ENCODE assay signal across 1 cellular context in the genomic region with DNA sequence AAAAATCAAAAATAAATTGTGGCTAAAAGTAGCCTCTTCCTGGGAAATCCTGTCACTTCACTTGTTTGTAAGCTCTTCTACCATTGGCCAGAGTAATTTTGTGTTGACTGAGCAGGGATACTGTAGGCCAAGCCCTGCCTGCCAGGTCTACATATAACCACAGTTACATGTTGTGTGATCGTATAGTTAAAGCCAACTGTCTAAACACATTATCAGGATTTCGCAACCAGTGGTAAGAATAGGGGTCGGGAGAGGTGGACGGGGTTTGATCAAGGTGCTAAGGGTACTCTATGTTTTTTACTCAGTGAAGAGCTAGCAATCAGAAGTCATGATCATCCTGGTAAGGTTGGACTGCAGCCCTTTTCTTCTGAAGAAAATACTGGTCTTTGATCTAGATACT.
TF ChIP-seq lines count a peak whose summit lies in the region.

No MANE protein-coding gene starts in this region.

TF ChIP-seq in GM12878, 131 proteins besides CTCF, POLR2A, EP300 and RAD21:
- no peak for TF ChIP-seq ASH2L (IDR thresholded peaks at IDR 0.05; ENCODE audit: borderline replicate concordance, low read depth)
- no peak for TF ChIP-seq BRCA1 (IDR thresholded peaks at IDR 0.05; ENCODE audit: low read depth, low read length)
- no peak for TF ChIP-seq SMARCA5 (IDR thresholded peaks at IDR 0.05)
- no peak for TF ChIP-seq KAT2A (conservative IDR thresholded peaks at IDR 0.05; ENCODE audit: control insufficient read depth, low read depth, low read length)
- TF ChIP-seq YY1 (IDR thresholded peaks at IDR 0.05; ENCODE audit: low read depth, low read length): no peak
- TF ChIP-seq, protein P1, sequence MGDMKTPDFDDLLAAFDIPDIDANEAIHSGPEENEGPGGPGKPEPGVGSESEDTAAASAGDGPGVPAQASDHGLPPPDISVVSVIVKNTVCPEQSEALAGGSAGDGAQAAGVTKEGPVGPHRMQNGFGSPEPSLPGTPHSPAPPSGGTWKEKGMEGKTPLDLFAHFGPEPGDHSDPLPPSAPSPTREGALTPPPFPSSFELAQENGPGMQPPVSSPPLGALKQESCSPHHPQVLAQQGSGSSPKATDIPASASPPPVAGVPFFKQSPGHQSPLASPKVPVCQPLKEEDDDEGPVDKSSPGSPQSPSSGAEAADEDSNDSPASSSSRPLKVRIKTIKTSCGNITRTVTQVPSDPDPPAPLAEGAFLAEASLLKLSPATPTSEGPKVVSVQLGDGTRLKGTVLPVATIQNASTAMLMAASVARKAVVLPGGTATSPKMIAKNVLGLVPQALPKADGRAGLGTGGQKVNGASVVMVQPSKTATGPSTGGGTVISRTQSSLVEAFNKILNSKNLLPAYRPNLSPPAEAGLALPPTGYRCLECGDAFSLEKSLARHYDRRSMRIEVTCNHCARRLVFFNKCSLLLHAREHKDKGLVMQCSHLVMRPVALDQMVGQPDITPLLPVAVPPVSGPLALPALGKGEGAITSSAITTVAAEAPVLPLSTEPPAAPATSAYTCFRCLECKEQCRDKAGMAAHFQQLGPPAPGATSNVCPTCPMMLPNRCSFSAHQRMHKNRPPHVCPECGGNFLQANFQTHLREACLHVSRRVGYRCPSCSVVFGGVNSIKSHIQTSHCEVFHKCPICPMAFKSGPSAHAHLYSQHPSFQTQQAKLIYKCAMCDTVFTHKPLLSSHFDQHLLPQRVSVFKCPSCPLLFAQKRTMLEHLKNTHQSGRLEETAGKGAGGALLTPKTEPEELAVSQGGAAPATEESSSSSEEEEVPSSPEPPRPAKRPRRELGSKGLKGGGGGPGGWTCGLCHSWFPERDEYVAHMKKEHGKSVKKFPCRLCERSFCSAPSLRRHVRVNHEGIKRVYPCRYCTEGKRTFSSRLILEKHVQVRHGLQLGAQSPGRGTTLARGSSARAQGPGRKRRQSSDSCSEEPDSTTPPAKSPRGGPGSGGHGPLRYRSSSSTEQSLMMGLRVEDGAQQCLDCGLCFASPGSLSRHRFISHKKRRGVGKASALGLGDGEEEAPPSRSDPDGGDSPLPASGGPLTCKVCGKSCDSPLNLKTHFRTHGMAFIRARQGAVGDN (IDR thresholded peaks at IDR 0.05): no peak
- TF ChIP-seq, protein P2, sequence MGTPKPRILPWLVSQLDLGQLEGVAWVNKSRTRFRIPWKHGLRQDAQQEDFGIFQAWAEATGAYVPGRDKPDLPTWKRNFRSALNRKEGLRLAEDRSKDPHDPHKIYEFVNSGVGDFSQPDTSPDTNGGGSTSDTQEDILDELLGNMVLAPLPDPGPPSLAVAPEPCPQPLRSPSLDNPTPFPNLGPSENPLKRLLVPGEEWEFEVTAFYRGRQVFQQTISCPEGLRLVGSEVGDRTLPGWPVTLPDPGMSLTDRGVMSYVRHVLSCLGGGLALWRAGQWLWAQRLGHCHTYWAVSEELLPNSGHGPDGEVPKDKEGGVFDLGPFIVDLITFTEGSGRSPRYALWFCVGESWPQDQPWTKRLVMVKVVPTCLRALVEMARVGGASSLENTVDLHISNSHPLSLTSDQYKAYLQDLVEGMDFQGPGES (IDR thresholded peaks at IDR 0.05): no peak
- no peak for TF ChIP-seq SMC3 (IDR thresholded peaks at IDR 0.05; ENCODE audit: borderline replicate concordance, low read length)
- TF ChIP-seq NFIC (IDR thresholded peaks at IDR 0.05; ENCODE audit: low read depth, low read length): no peak
- TF ChIP-seq, protein P3, sequence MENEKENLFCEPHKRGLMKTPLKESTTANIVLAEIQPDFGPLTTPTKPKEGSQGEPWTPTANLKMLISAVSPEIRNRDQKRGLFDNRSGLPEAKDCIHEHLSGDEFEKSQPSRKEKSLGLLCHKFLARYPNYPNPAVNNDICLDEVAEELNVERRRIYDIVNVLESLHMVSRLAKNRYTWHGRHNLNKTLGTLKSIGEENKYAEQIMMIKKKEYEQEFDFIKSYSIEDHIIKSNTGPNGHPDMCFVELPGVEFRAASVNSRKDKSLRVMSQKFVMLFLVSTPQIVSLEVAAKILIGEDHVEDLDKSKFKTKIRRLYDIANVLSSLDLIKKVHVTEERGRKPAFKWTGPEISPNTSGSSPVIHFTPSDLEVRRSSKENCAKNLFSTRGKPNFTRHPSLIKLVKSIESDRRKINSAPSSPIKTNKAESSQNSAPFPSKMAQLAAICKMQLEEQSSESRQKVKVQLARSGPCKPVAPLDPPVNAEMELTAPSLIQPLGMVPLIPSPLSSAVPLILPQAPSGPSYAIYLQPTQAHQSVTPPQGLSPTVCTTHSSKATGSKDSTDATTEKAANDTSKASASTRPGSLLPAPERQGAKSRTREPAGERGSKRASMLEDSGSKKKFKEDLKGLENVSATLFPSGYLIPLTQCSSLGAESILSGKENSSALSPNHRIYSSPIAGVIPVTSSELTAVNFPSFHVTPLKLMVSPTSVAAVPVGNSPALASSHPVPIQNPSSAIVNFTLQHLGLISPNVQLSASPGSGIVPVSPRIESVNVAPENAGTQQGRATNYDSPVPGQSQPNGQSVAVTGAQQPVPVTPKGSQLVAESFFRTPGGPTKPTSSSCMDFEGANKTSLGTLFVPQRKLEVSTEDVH (IDR thresholded peaks at IDR 0.05; ENCODE audit: low read depth, partially characterized antibody): no peak
- no peak for TF ChIP-seq TAF1 (IDR thresholded peaks at IDR 0.05; ENCODE audit: borderline replicate concordance, low read depth, low read length)
- no peak for TF ChIP-seq CHD4 (IDR thresholded peaks at IDR 0.05)
- TF ChIP-seq MEF2A (IDR thresholded peaks at IDR 0.05; ENCODE audit: insufficient read depth, low read depth, low read length): no peak
- TF ChIP-seq RCOR1 (conservative IDR thresholded peaks at IDR 0.05; ENCODE audit: low read depth, low read length): no peak
- TF ChIP-seq SUPT20H (IDR thresholded peaks at IDR 0.05; ENCODE audit: borderline replicate concordance, control insufficient read depth, low read depth, low read length): no peak
- TF ChIP-seq, protein P4, sequence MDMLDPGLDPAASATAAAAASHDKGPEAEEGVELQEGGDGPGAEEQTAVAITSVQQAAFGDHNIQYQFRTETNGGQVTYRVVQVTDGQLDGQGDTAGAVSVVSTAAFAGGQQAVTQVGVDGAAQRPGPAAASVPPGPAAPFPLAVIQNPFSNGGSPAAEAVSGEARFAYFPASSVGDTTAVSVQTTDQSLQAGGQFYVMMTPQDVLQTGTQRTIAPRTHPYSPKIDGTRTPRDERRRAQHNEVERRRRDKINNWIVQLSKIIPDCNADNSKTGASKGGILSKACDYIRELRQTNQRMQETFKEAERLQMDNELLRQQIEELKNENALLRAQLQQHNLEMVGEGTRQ (IDR thresholded peaks at IDR 0.05; ENCODE audit: borderline replicate concordance, low read depth, low read length): no peak
